9 cellular contexts compared by ENCODE assay signal in the genomic region with DNA sequence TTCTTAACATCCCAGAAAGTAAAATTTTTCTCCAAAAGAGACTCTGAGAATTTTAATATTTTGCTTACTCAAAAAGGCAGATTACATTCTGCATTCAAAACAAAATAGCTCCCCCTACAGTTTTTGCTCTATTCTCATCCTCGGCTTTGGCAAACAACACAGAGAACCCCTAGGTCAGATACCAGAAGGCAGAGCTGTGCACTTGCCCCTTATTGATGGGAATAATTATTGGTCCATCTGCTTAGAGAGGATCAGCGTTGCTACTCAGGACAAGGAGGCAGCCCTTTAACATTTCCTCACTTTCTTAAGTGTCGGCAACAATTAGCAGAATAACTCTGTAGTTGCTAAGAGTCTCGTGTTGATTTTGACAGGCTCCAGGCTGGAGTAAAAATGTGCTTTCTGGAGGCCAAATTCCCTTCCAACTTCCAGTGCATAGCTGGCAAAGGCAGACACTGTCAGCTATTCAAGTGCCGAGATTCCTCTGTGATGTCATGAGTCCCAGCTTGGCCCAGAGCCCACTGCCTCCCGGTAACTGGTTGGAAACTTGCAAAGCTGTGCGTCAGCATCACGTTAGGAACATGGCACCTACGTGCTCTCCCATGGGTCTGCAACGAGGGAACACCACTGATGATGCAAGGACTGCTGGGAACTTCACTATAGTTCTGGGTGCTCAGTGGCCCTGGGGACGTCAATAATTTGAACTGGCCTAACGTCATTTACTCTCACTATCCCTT.
DNase-seq lines count a peak whose midpoint lies in the region; ATAC-seq and TF ChIP-seq lines count a peak whose summit lies in the region.
"Had no signal": no experiment of that assay in that cellular context is flagged by ENCODE, and none has a peak within 500 bp of the region (broad histone marks: within the 10 kb centered on the region; RNA-seq: fewer than 3 reads in every experiment).

No MANE protein-coding gene starts in this region.

- POLR2A ChIA-PET in T-cell (lab: Charles Lee): no interaction called here

- intact Hi-C loops in esophagus muscularis mucosa (cut with DNase I): loop anchor here (5.0 kb wide), 1 partner anchor 638 kb away; no protein-coding TSS in a partner anchor

- H3K27me3 Mint-ChIP-seq in T-cell: no peaks in the 10 kb centered on the region
- H3K27me3 Mint-ChIP-seq: activated naive CD8-positive, alpha-beta T cell had no signal

- CTCF ChIA-PET in T-cell (lab: Charles Lee): no interaction called here

- H3K4me1 ChIP-seq in esophagus muscularis mucosa: peaks cover 22 to 31% (median 25%) of the 10 kb centered on the region in 4 donors

- H3K4me3 ChIP-seq in esophagus muscularis mucosa: peak overlapping the region in 2 of 4 donors; percentile 11 to 21

- TF ChIP-seq POLR2A in esophagus muscularis mucosa (IDR thresholded peaks at IDR 0.05; ENCODE audit: low read depth): no peak

- peaks cover 12 to 16% (median 15%) of the 10 kb centered on the region in 3 donors for H3K9me3 Mint-ChIP-seq in T-cell

- H3K4me1 Mint-ChIP-seq in T-cell: no peaks in the 10 kb centered on the region

- no peaks in the 10 kb centered on the region for H3K27me3 ChIP-seq in esophagus muscularis mucosa

- H3K4me3 Mint-ChIP-seq in T-cell: no peak overlapping the region
- H3K4me3 Mint-ChIP-seq: activated naive CD8-positive, alpha-beta T cell had no signal

- WGBS in esophagus muscularis mucosa: 16% methylated on average over 7 of the region's 12 CpGs

- TF ChIP-seq EP300 in esophagus muscularis mucosa (IDR thresholded peaks at IDR 0.05): peak; percentile 100

- H3K27ac Mint-ChIP-seq in T-cell: no peak overlapping the region
- H3K27ac Mint-ChIP-seq: activated naive CD8-positive, alpha-beta T cell had no signal

- peak overlapping the region; percentile 72 to 82 (median 74) for H3K27ac ChIP-seq in esophagus muscularis mucosa (replicated peaks in 1 of 4)

- ATAC-seq in T-cell (replicated peaks in 1 of 4): no peak

- TF ChIP-seq CTCF in esophagus muscularis mucosa (IDR thresholded peaks at IDR 0.05): peak; percentile 46 to 53 (median 47)

- no peaks in the 10 kb centered on the region for H3K36me3 Mint-ChIP-seq in T-cell
- H3K36me3 Mint-ChIP-seq: activated naive CD8-positive, alpha-beta T cell had no signal

- H3K36me3 ChIP-seq in esophagus muscularis mucosa: no peaks in the 10 kb centered on the region

- DNase-seq in AML-193 (lab: John Stamatoyannopoulos, UW): peak; percentile 8 to 20
- peak; percentile 0 to 34 for DNase-seq in NCI-H526 (lab: John Stamatoyannopoulos, UW)
- DNase-seq in esophagus muscularis mucosa (ENCODE audit: extremely low spot score): peak; percentile 95
- peak; percentile 58 for DNase-seq in myocyte (ENCODE audit: low read depth)
- no peak for DNase-seq in T-cell
- DNase-seq in activated gamma-delta T cell (lab: John Stamatoyannopoulos, UW): no peak
- no peak for DNase-seq in activated effector memory CD4-positive, alpha-beta T cell treated with Interleukin-2 at 50 U/mL for 16 hours
- no peak for DNase-seq in DMS153 treated with DMSO at 0.1 percent for 48 hours (lab: John Stamatoyannopoulos, UW; ENCODE audit: unreplicated experiment)

- H3K9me3 ChIP-seq in esophagus muscularis mucosa: no peaks in the 10 kb centered on the region

Comparison
In these comparisons a context has a peak if more than half of its experiments do, and no peak if none do; other contexts are left out.
1. DNase-seq: peak in AML-193 (2 of 2), NCI-H526 (2 of 2), esophagus muscularis mucosa (single experiment) and myocyte (single experiment); none in T-cell (0 of 34), activated gamma-delta T cell (single experiment), activated effector memory CD4-positive, alpha-beta T cell treated with Interleukin-2 at 50 U/mL for 16 hours (single experiment) and DMS153 treated with DMSO at 0.1 percent for 48 hours (single experiment).